In genomic region chr21:42309753-42310213, GRCh38 we compare ENCODE assay signal across 9 cellular contexts. TPM values are rescaled to one million over a fixed set of nuclear protein-coding genes. Genes with fewer than 3 reads are reported as not detected.
DNase-seq lines count a peak whose midpoint lies in the region; ATAC-seq, FAIRE-seq and TF ChIP-seq lines count a peak whose summit lies in the region.
"Had no signal": no experiment of that assay in that cellular context is flagged by ENCODE, and none has a peak within 500 bp of the region (broad histone marks: within the 10 kb centered on the region; RNA-seq: fewer than 3 reads in every experiment).

No MANE protein-coding gene starts in this region.

- H3K4me1 Mint-ChIP-seq in activated CD4-positive, alpha-beta T cell treated with anti-CD3 and anti-CD28 coated beads for 36 hours: no peaks in the 10 kb centered on the region
- H3K4me1 Mint-ChIP-seq in chondrocyte (ENCODE audit: low read depth): peaks cover 9% of the 10 kb centered on the region

- no peak overlapping the region for H3K9ac ChIP-seq in HepG2 (ENCODE audit: insufficient read depth, low read depth, low read length)

- no peaks in the 10 kb centered on the region for H3K9me3 ChIP-seq in HepG2 (ENCODE audit: low read length)

- no peak for FAIRE-seq in HepG2 (lab: Jason Lieb, UNC)

- H3K4me3 Mint-ChIP-seq in activated CD4-positive, alpha-beta T cell treated with anti-CD3 and anti-CD28 coated beads for 36 hours: no peak overlapping the region
- H3K4me3 Mint-ChIP-seq in chondrocyte (ENCODE audit: unreplicated experiment): no peak overlapping the region

- no peaks in the 10 kb centered on the region for H4K20me1 ChIP-seq in HepG2 (ENCODE audit: insufficient read depth, low read length)

- no peak overlapping the region for H3K4me2 ChIP-seq in HepG2 (ENCODE audit: low read depth, low read length)

- peak; percentile 89 for ATAC-seq in activated CD4-positive, alpha-beta T cell treated with anti-CD3 and anti-CD28 coated beads for 36 hours
- peak; percentile 62 for ATAC-seq in HepG2
- ATAC-seq in GM19324 (IDR thresholded peaks at IDR 0.05; ENCODE audit: low FRiP score, unreplicated experiment): no peak

- peak; percentile 89 for TF ChIP-seq CTCF in chondrocyte (IDR thresholded peaks at IDR 0.05)
- TF ChIP-seq CTCF in HepG2 (CRISPR knock-in tag; IDR thresholded peaks at IDR 0.05): peak; percentile 78

- no peaks in the 10 kb centered on the region for H3K36me3 ChIP-seq in HepG2 (replicated peaks in 1 of 2; ENCODE audit: control insufficient read depth in 1 of 2, insufficient read depth in 2 of 2, low read length in 2 of 2)

- BruUV-seq in HepG2 (replicated peaks; lab: Mats Ljungman, UMichigan): no TSS peak

- no peak overlapping the region for H3K27ac ChIP-seq in HepG2 (ENCODE audit: extremely low read length, insufficient read depth, low read length)

- H3K4me1 ChIP-seq in HepG2 (ENCODE audit: insufficient read depth, low read length): peaks cover 44% of the 10 kb centered on the region

- H3K27me3 ChIP-seq in HepG2 (ENCODE audit: control insufficient read depth in 1 of 2, insufficient read depth in 2 of 2, low read length in 2 of 2): peaks cover 1 to 10% of the 10 kb centered on the region in 2 experiments; a peak in 4 of 5 replicates

- in situ Hi-C loops in HepG2 (cut with HindIII; ENCODE audit: extremely low pct_ligation_motif_present, low pct_unique_long_range_greater_than_20kb): loop anchor here (5.0 kb wide), 1 partner anchor 138 kb away; no protein-coding TSS in a partner anchor

- CTCF ChIA-PET in activated CD4-positive, alpha-beta T cell treated with anti-CD3 and anti-CD28 coated beads for 36 hours (lab: Charles Lee): interaction anchor here (0.6 to 3.6 kb wide), 31 partner anchors 8 to 436 kb away, joined by 3 to 21 read pairs (median 4); no protein-coding TSS in a partner anchor
- CTCF ChIA-PET in HepG2 (lab: Yijun Ruan, JAX; ENCODE audit: low intra/inter-chr PET ratio, low total read pairs): interaction anchor here (1.1 to 4.8 kb wide), 3 partner anchors 72 to 140 kb away, joined by 3 to 20 read pairs (median 16); no protein-coding TSS in a partner anchor

- WGBS in HepG2 (ENCODE audit: low lambda C conversion rate): 44% methylated on average over 15 of the region's 22 CpGs

- H3K4me3 ChIP-seq in HepG2 (replicated peaks in 1 of 3; ENCODE audit: insufficient read depth in 1 of 3, low read depth in 2 of 3, low read length in 3 of 3): no peak overlapping the region

- H3K79me2 ChIP-seq in HepG2 (ENCODE audit: insufficient read depth, low read length): no peaks in the 10 kb centered on the region

- 0 out of 2 replicates have a peak, but pooled peaks have one; percentile 37 for TF ChIP-seq RAD21 in HepG2 (CRISPR knock-in tag; IDR thresholded peaks at IDR 0.05)

- H3K27ac Mint-ChIP-seq in activated CD4-positive, alpha-beta T cell treated with anti-CD3 and anti-CD28 coated beads for 36 hours: no peak overlapping the region
- no peak overlapping the region for H3K27ac Mint-ChIP-seq in chondrocyte (ENCODE audit: unreplicated experiment)

- H3K9me3 Mint-ChIP-seq in activated CD4-positive, alpha-beta T cell treated with anti-CD3 and anti-CD28 coated beads for 36 hours (ENCODE audit: low read depth): no peaks in the 10 kb centered on the region
- no peaks in the 10 kb centered on the region for H3K9me3 Mint-ChIP-seq in chondrocyte (ENCODE audit: low read depth)

- TF ChIP-seq EP300 in HepG2 (IDR thresholded peaks at IDR 0.05; ENCODE audit: low read depth in 2 of 2, low read length in 2 of 2) (no peak), HepG2 (CRISPR knock-in tag; IDR thresholded peaks at IDR 0.05; ENCODE audit: borderline replicate concordance) (no peak)

- H2AFZ ChIP-seq in HepG2 (ENCODE audit: low read length): no peak overlapping the region

- intact Hi-C loops in activated CD4-positive, alpha-beta T cell treated with anti-CD3 and anti-CD28 coated beads for 36 hours (cut with DNase I, micrococcal nuclease): loop anchor here (1.0 to 5.0 kb wide), 2 partner anchors 141 to 218 kb away; no protein-coding TSS in a partner anchor
- intact Hi-C loops in HepG2 (cut with micrococcal nuclease; ENCODE audit: unreplicated experiment): loop anchor here (1.0 kb wide), 1 partner anchor 141 kb away; no protein-coding TSS in a partner anchor

- POLR2A ChIA-PET in activated CD4-positive, alpha-beta T cell treated with anti-CD3 and anti-CD28 coated beads for 36 hours (lab: Charles Lee): no interaction called here
- POLR2A ChIA-PET in HepG2 (lab: Yijun Ruan, JAX): no interaction called here

- no peaks in the 10 kb centered on the region for H3K36me3 Mint-ChIP-seq in activated CD4-positive, alpha-beta T cell treated with anti-CD3 and anti-CD28 coated beads for 36 hours (ENCODE audit: low read depth)
- H3K36me3 Mint-ChIP-seq in chondrocyte (ENCODE audit: low read depth): no peaks in the 10 kb centered on the region

- DNase-seq in DMS153 treated with DMSO at 0.1 percent for 48 hours (lab: John Stamatoyannopoulos, UW; ENCODE audit: unreplicated experiment) (peak; percentile 17), DMS153 (lab: John Stamatoyannopoulos, UW) (no peak), NCI-H2029 treated with DMSO at 0.1 percent for 48 hours (lab: John Stamatoyannopoulos, UW) (peak; percentile 58), chondrocyte (ENCODE audit: low spot score) (no peak), HepG2 (ENCODE audit: low spot score) (no peak)
- DNase-seq in activated CD4-positive, alpha-beta T cell treated with anti-CD3 and anti-CD28 coated beads for 36 hours: peak; percentile 88
- DNase-seq in stimulated activated CD8-positive, alpha-beta memory T cell treated with anti-CD3 and anti-CD28 coated beads, Interleukin-12 subunit alpha, Interleukin-12 subunit beta, amount 100 ng/mL, for 1 hour (ENCODE audit: low read depth): peak; percentile 43

- H3K27me3 Mint-ChIP-seq in activated CD4-positive, alpha-beta T cell treated with anti-CD3 and anti-CD28 coated beads for 36 hours: peaks cover 2% of the 10 kb centered on the region
- peaks cover 9% of the 10 kb centered on the region for H3K27me3 Mint-ChIP-seq in chondrocyte (ENCODE audit: low read depth)

- TF ChIP-seq POLR2A in HepG2 (IDR thresholded peaks at IDR 0.05; ENCODE audit: insufficient read depth in 1 of 2, low read depth in 2 of 2, low read length in 2 of 2): no peak

RNA-seq across cellular contexts. Expression of gene TFF3, which starts 5.4 kb away (rescaled TPM):
- not detected for total RNA-seq in activated CD4-positive, alpha-beta T cell treated with anti-CD3 and anti-CD28 coated beads for 36 hours
- total RNA-seq in chondrocyte (1.3 to 6.0 TPM in 2 of 3 replicates, not detected in the other), HepG2 (2016; rRNA removed; fragmentation: Illumina TruSeq; extraction: Trizol) (7.9 and 14.2 TPM in 2 replicates)
- 9.4 and 9.9 TPM in 2 replicates for total RNA-seq in HepG2 (2016; cell fraction: cytosol; rRNA removed; fragmentation: Illumina TruSeq; extraction: Trizol; ENCODE audit: low read depth)
- 10.8 and 14.1 TPM in 2 replicates for total RNA-seq in HepG2 (2016; cell fraction: insoluble cytoplasmic fraction; rRNA removed; fragmentation: Illumina TruSeq; extraction: Trizol)
- total RNA-seq in HepG2 (2016; cell fraction: membrane; rRNA removed; fragmentation: Illumina TruSeq; extraction: Trizol): 8.0 and 8.6 TPM in 2 replicates
- 5.1 and 9.3 TPM in 2 replicates for total RNA-seq in HepG2 (2016; cell fraction: nucleus; rRNA removed; fragmentation: Illumina TruSeq; extraction: Trizol)
- polyA plus RNA-seq in HepG2 (2011; rRNA removed): 26.9 and 27.0 TPM in 2 replicates
- 15.9 and 30.0 TPM in 2 replicates for polyA plus RNA-seq in HepG2 (2011; cell fraction: cytosol; rRNA removed)
- 16.3 and 18.8 TPM in 2 replicates for polyA plus RNA-seq in HepG2 (2011; cell fraction: nucleus; rRNA removed)
- polyA plus RNA-seq in HepG2 (2012): 14.9 and 18.1 TPM in 2 replicates
- polyA plus RNA-seq in HepG2 (2016; cell fraction: cytosol; fragmentation: Illumina TruSeq; extraction: Trizol; ENCODE audit: low read depth): 7.3 and 9.3 TPM in 2 replicates
- 5.5 and 6.2 TPM in 2 replicates for polyA plus RNA-seq in HepG2 (2016; cell fraction: insoluble cytoplasmic fraction; fragmentation: Illumina TruSeq; extraction: Trizol; ENCODE audit: low read depth)
- polyA plus RNA-seq in HepG2 (2016; cell fraction: membrane; fragmentation: Illumina TruSeq; extraction: Trizol; ENCODE audit: low read depth): 4.6 and 6.5 TPM in 2 replicates
- polyA plus RNA-seq in HepG2 (2016; cell fraction: nucleus; fragmentation: Illumina TruSeq; extraction: Trizol; ENCODE audit: insufficient read depth, low read depth): 9.5 and 10.5 TPM in 2 replicates
- polyA minus RNA-seq in HepG2 (2011; rRNA and poly(A)+ RNA removed; ENCODE audit: low replicate concordance): 10.8 TPM in 1 of 2 replicates, not detected in the other
- 6.5 and 7.7 TPM in 2 replicates for polyA minus RNA-seq in HepG2 (2011; cell fraction: cytosol; rRNA and poly(A)+ RNA removed)
- 0.77 and 1.7 TPM in 2 replicates for polyA minus RNA-seq in HepG2 (2011; cell fraction: nucleus; rRNA and poly(A)+ RNA removed)
- total RNA-seq: mononuclear cell had no signal

RNA-seq across cellular contexts. Expression of gene TFF2, which starts 41.0 kb away (rescaled TPM):
- not detected for total RNA-seq in activated CD4-positive, alpha-beta T cell treated with anti-CD3 and anti-CD28 coated beads for 36 hours
- total RNA-seq in chondrocyte (not detected in 3 replicates), HepG2 (2016; rRNA removed; fragmentation: Illumina TruSeq; extraction: Trizol) (not detected in 2 replicates)
- total RNA-seq in HepG2 (2016; cell fraction: cytosol; rRNA removed; fragmentation: Illumina TruSeq; extraction: Trizol; ENCODE audit: low read depth): not detected in 2 replicates
- total RNA-seq in HepG2 (2016; cell fraction: insoluble cytoplasmic fraction; rRNA removed; fragmentation: Illumina TruSeq; extraction: Trizol): not detected in 2 replicates
- total RNA-seq in HepG2 (2016; cell fraction: membrane; rRNA removed; fragmentation: Illumina TruSeq; extraction: Trizol): not detected in 2 replicates
- not detected in 2 replicates for total RNA-seq in HepG2 (2016; cell fraction: nucleus; rRNA removed; fragmentation: Illumina TruSeq; extraction: Trizol)
- 1.5 and 1.6 TPM in 2 replicates for polyA plus RNA-seq in HepG2 (2011; rRNA removed)
- polyA plus RNA-seq in HepG2 (2011; cell fraction: cytosol; rRNA removed): 0.50 and 1.2 TPM in 2 replicates
- polyA plus RNA-seq in HepG2 (2011; cell fraction: nucleus; rRNA removed): 0.58 and 0.73 TPM in 2 replicates
- 0.23 and 0.47 TPM in 2 replicates for polyA plus RNA-seq in HepG2 (2012)
- not detected in 2 replicates for polyA plus RNA-seq in HepG2 (2016; cell fraction: cytosol; fragmentation: Illumina TruSeq; extraction: Trizol; ENCODE audit: low read depth)
- polyA plus RNA-seq in HepG2 (2016; cell fraction: insoluble cytoplasmic fraction; fragmentation: Illumina TruSeq; extraction: Trizol; ENCODE audit: low read depth): not detected in 2 replicates
- polyA plus RNA-seq in HepG2 (2016; cell fraction: membrane; fragmentation: Illumina TruSeq; extraction: Trizol; ENCODE audit: low read depth): not detected in 2 replicates
- polyA plus RNA-seq in HepG2 (2016; cell fraction: nucleus; fragmentation: Illumina TruSeq; extraction: Trizol; ENCODE audit: insufficient read depth, low read depth): not detected in 2 replicates
- 0.91 TPM in 1 of 2 replicates, not detected in the other for polyA minus RNA-seq in HepG2 (2011; rRNA and poly(A)+ RNA removed; ENCODE audit: low replicate concordance)
- polyA minus RNA-seq in HepG2 (2011; cell fraction: cytosol; rRNA and poly(A)+ RNA removed): not detected in 2 replicates
- polyA minus RNA-seq in HepG2 (2011; cell fraction: nucleus; rRNA and poly(A)+ RNA removed): not detected in 2 replicates
- total RNA-seq: mononuclear cell had no signal

RNA-seq across cellular contexts. Expression of gene TFF1, which starts 56.6 kb away (rescaled TPM):
- not detected for total RNA-seq in activated CD4-positive, alpha-beta T cell treated with anti-CD3 and anti-CD28 coated beads for 36 hours
- total RNA-seq in chondrocyte (not detected in 3 replicates), HepG2 (2016; rRNA removed; fragmentation: Illumina TruSeq; extraction: Trizol) (0.24 TPM in 1 of 2 replicates, not detected in the other)
- total RNA-seq in HepG2 (2016; cell fraction: cytosol; rRNA removed; fragmentation: Illumina TruSeq; extraction: Trizol; ENCODE audit: low read depth): 0.61 and 1.5 TPM in 2 replicates
- total RNA-seq in HepG2 (2016; cell fraction: insoluble cytoplasmic fraction; rRNA removed; fragmentation: Illumina TruSeq; extraction: Trizol): 0.32 and 0.42 TPM in 2 replicates
- total RNA-seq in HepG2 (2016; cell fraction: membrane; rRNA removed; fragmentation: Illumina TruSeq; extraction: Trizol): 0.40 TPM in 1 of 2 replicates, not detected in the other
- 1.5 TPM in 1 of 2 replicates, not detected in the other for total RNA-seq in HepG2 (2016; cell fraction: nucleus; rRNA removed; fragmentation: Illumina TruSeq; extraction: Trizol)
- polyA plus RNA-seq in HepG2 (2011; rRNA removed): 19.4 and 47.1 TPM in 2 replicates
- 45.3 and 80.6 TPM in 2 replicates for polyA plus RNA-seq in HepG2 (2011; cell fraction: cytosol; rRNA removed)
- polyA plus RNA-seq in HepG2 (2011; cell fraction: nucleus; rRNA removed): 4.4 and 17.6 TPM in 2 replicates
- polyA plus RNA-seq in HepG2 (2012): 19.3 and 58.1 TPM in 2 replicates
- polyA plus RNA-seq in HepG2 (2016; cell fraction: cytosol; fragmentation: Illumina TruSeq; extraction: Trizol; ENCODE audit: low read depth): 0.68 TPM in 2 replicates
- polyA plus RNA-seq in HepG2 (2016; cell fraction: insoluble cytoplasmic fraction; fragmentation: Illumina TruSeq; extraction: Trizol; ENCODE audit: low read depth): 0.52 TPM in 1 of 2 replicates, not detected in the other
- not detected in 2 replicates for polyA plus RNA-seq in HepG2 (2016; cell fraction: membrane; fragmentation: Illumina TruSeq; extraction: Trizol; ENCODE audit: low read depth)
- polyA plus RNA-seq in HepG2 (2016; cell fraction: nucleus; fragmentation: Illumina TruSeq; extraction: Trizol; ENCODE audit: insufficient read depth, low read depth): 2.2 TPM in 1 of 2 replicates, not detected in the other
- polyA minus RNA-seq in HepG2 (2011; rRNA and poly(A)+ RNA removed; ENCODE audit: low replicate concordance): 9.8 and 15.5 TPM in 2 replicates
- polyA minus RNA-seq in HepG2 (2011; cell fraction: cytosol; rRNA and poly(A)+ RNA removed): 9.1 and 13.9 TPM in 2 replicates
- 1.3 and 4.1 TPM in 2 replicates for polyA minus RNA-seq in HepG2 (2011; cell fraction: nucleus; rRNA and poly(A)+ RNA removed)
- total RNA-seq: mononuclear cell had no signal

Comparison
In these comparisons a context has a peak if more than half of its experiments do, and no peak if none do; other contexts are left out.
1. DNase-seq: peak in DMS153 treated with DMSO at 0.1 percent for 48 hours (single experiment), NCI-H2029 treated with DMSO at 0.1 percent for 48 hours (single experiment), activated CD4-positive, alpha-beta T cell treated with anti-CD3 and anti-CD28 coated beads for 36 hours (single experiment) and stimulated activated CD8-positive, alpha-beta memory T cell treated with anti-CD3 and anti-CD28 coated beads, Interleukin-12 subunit alpha, Interleukin-12 subunit beta, amount 100 ng/mL, for 1 hour (single experiment); none in DMS153 (single experiment), chondrocyte (single experiment) and HepG2 (single experiment).